In the genomic region with DNA sequence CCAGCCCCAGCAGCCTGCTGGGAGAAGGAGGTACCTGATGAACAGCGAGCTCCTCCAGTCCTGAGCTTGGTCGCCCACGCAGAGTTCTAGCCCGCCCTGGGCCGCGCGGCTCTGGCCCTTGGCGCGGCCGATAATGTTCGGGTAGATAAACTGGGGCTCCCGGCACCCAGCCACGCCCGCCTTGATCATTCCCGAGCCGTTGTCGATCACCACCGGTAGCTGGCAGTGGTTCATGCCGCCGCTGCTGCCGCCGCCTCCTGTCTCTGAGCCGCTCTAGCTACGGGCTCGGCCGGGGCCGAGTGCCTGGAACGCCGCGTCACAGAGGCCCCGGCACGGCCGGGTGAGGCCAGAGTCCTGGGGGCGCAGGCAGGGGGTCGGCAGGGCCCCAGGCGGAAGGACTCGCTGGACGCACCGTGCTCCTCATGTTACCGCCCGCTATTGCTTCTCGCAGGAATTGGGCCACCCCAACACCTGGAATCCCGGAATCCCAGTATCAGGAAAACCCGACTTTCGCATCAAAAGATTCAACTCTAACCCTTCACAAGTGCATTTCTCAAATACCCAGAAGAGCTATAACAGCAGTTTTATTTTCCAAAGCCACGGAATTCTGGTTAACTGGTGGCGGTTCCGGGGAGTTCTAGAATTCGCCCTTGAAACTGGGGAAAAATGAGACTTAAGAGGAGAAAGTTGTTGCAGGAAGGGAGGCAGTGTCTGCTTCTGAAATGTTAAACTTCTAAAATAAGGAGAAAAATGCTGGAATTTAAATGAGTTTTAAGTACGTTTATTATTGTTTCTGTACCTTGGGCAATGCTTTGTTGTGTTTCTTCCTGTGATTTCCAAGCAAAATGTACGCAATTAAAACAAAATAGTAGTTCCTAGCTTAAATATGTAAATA, we compare ENCODE assay signal across 8 cellular contexts. TPM values are rescaled to one million over a fixed set of nuclear protein-coding genes. Genes with fewer than 3 reads are reported as not detected.
DNase-seq lines count a peak whose midpoint lies in the region; ATAC-seq, FAIRE-seq and TF ChIP-seq lines count a peak whose summit lies in the region.

A gene (minus strand): TSS at position 275 of the 895 bp plus-strand sequence. CDS start 41 bp downstream, at position 234.

- H2AFZ ChIP-seq in HCT116 (ENCODE audit: low read depth, low read length, poor library complexity, severe bottlenecking), result peak within 1 kb of the TSS; percentile 70

- H3K4me2 ChIP-seq in HCT116 (ENCODE audit: low read length), result peak within 1 kb of the TSS; percentile 72

- TF ChIP-seq POLR2A in HCT116 (IDR thresholded peaks at IDR 0.05; ENCODE audit: borderline replicate concordance, extremely low read depth, insufficient read depth, insufficient read length), result no peak

- peaks cover 19% of the 10 kb centered on the region for H3K79me2 ChIP-seq in HCT116 (ENCODE audit: insufficient read depth, low read length)

- H3K9me3 ChIP-seq in HCT116 (ENCODE audit: control insufficient read depth in 1 of 2, insufficient read depth in 1 of 2, low read depth in 1 of 2, low read length in 2 of 2), result no peaks in the 10 kb centered on the region
- no peaks in the 10 kb centered on the region for H3K9me3 ChIP-seq in kidney (ENCODE audit: control insufficient read depth in 1 of 2, low read length in 2 of 2)

- peaks cover 0 to under 1% of the 10 kb centered on the region in 2 experiments; a peak in 1 of 4 replicates for H3K36me3 ChIP-seq in HCT116 (ENCODE audit: control insufficient read depth in 1 of 2, insufficient read depth in 2 of 2, low read length in 2 of 2)
- no peaks in the 10 kb centered on the region for H3K36me3 ChIP-seq in kidney (ENCODE audit: control insufficient read depth in 1 of 2, insufficient read depth in 2 of 2, low read length in 2 of 2)

- ATAC-seq in HCT116, result peak; percentile 16

- CTCF ChIA-PET in HCT116 (lab: Charles Lee), result interaction anchor here (0.6 to 0.8 kb wide), 2 partner anchors 165 to 641 kb away, joined by 3 read pairs; no protein-coding TSS in a partner anchor

- in situ Hi-C loops in G401 (cut with HindIII; ENCODE audit: low sequenced_read_pairs), result no loop called here

- intact Hi-C loops in HCT116 (cut with micrococcal nuclease), result loop anchor here (10.0 kb wide), 1 partner anchor 415 kb away; a partner anchor contains a TSS
- intact Hi-C loops in kidney (cut with DNase I), result no loop called here

- no peak for FAIRE-seq in kidney (lab: Jason Lieb, UNC)

- BruUV-seq in HCT116 (replicated peaks; lab: Mats Ljungman, UMichigan), result no TSS peak

- RAD21 ChIA-PET in HCT116 (lab: Charles Lee; ENCODE audit: low non-redundant PET in 1 of 2, low total read pairs in 2 of 2, uncharacterized antibody in 2 of 2, unreplicated experiment in 2 of 2), result interaction anchor here in 1 of 2 experiments (0.6 kb wide), 1 partner anchor 71 kb away, joined by 3 read pairs; no protein-coding TSS in a partner anchor

- H3K27me3 ChIP-seq in HCT116 (ENCODE audit: insufficient read depth, low read length), result no peaks in the 10 kb centered on the region

- DNase-seq in G401 (ENCODE audit: low spot score) (peak; percentile 77), HCT116 (ENCODE audit: low read depth, low spot score) (peak; percentile 35), NCI-H146 (lab: John Stamatoyannopoulos, UW) (peak; percentile 65), cerebellar cortex (ENCODE audit: low spot score) (peak; percentile 74), kidney (peak; percentile 92), NCI-H2196 treated with DMSO at 0.1 percent for 48 hours (lab: John Stamatoyannopoulos, UW; ENCODE audit: unreplicated experiment) (no peak)
- peak; percentile 65 for DNase-seq in activated CD4-positive, CD25-positive, alpha-beta regulatory T cell treated with anti-CD3 and anti-CD28 coated beads, Interleukin-2, amount 50 U/mL, for 72 hours
- DNase-seq in stimulated activated CD4-positive, alpha-beta T cell treated with anti-CD3 and anti-CD28 coated beads, Interleukin-12 subunit alpha, Interleukin-12 subunit beta, amount 100 ng/mL, for 48 hours (ENCODE audit: low read depth in 2 of 3, low spot score in 1 of 3), result peak; percentile 46 to 59 (median 57)

- H3K9me2 ChIP-seq in HCT116 (ENCODE audit: insufficient read depth), result no peaks in the 10 kb centered on the region

- peaks cover 3 to 20% of the 10 kb centered on the region in 2 experiments; a peak in 1 of 4 replicates for H3K4me1 ChIP-seq in HCT116 (ENCODE audit: control insufficient read depth in 1 of 2, insufficient read depth in 2 of 2, low read length in 2 of 2)
- H3K4me1 ChIP-seq in kidney (ENCODE audit: control insufficient read depth in 1 of 2, insufficient read depth in 1 of 2, low read depth in 1 of 2, low read length in 2 of 2), result peaks cover 5 to 8% of the 10 kb centered on the region in 2 donors

- H4K20me1 ChIP-seq in HCT116 (ENCODE audit: insufficient read depth), result no peaks in the 10 kb centered on the region

- POLR2A ChIA-PET in HCT116 (lab: Charles Lee), result interaction anchor here (1.5 kb wide), 1 partner anchor 1100 kb away, joined by 4 read pairs; a partner anchor contains a TSS

- peak within 1 kb of the TSS; percentile 51 to 56 for H3K4me3 ChIP-seq in HCT116 (replicated peaks in 1 of 2; ENCODE audit: low read depth in 1 of 2, low read length in 2 of 2)
- H3K4me3 ChIP-seq in kidney (ENCODE audit: low read length in 2 of 2), result peak within 1 kb of the TSS; percentile 72 to 86

- H3K9ac ChIP-seq in HCT116 (ENCODE audit: low read length), result peak within 1 kb of the TSS; percentile 64
- H3K9ac ChIP-seq in kidney (ENCODE audit: low read length in 2 of 2), result peak within 1 kb of the TSS; percentile 1 to 71

- TF ChIP-seq CTCF in HCT116 (IDR thresholded peaks at IDR 0.05 in 2 of 3, conservative IDR thresholded peaks at IDR 0.05 in 1 of 3; ENCODE audit: borderline replicate concordance in 1 of 3, insufficient read depth in 1 of 3, low read depth in 2 of 3, low read length in 2 of 3), result no peak
- no peak for TF ChIP-seq CTCF in kidney (IDR thresholded peaks at IDR 0.05; ENCODE audit: borderline replicate concordance, extremely low read depth, insufficient read depth)

- H3K27ac ChIP-seq in HCT116 (ENCODE audit: low read depth, low read length), result peak within 1 kb of the TSS; percentile 78
- peak within 1 kb of the TSS; percentile 75 to 82 for H3K27ac ChIP-seq in kidney (ENCODE audit: low read depth in 2 of 2, low read length in 2 of 2)

- TF ChIP-seq RAD21 in HCT116 (IDR thresholded peaks at IDR 0.05; ENCODE audit: low read depth), result no peak

TF ChIP-seq in HCT116, 20 proteins besides CTCF, POLR2A, EP300 and RAD21:
- TF ChIP-seq SRF (IDR thresholded peaks at IDR 0.05; ENCODE audit: low read depth) (no peak), SIN3A (IDR thresholded peaks at IDR 0.05; ENCODE audit: low read depth) (no peak), TCF7L2 (IDR thresholded peaks at IDR 0.05; ENCODE audit: borderline replicate concordance, extremely low read depth, insufficient read depth, insufficient read length) (peak; percentile 11), EZH2phosphoT487 (IDR thresholded peaks at IDR 0.05; ENCODE audit: borderline replicate concordance) (no peak), ZFX (IDR thresholded peaks at IDR 0.05) (peak; percentile 56; the same call in 1 of the 2 replicates), POLR2AphosphoS5 (IDR thresholded peaks at IDR 0.05; ENCODE audit: low read depth, low read length) (peak; percentile 52), EGR1 (IDR thresholded peaks at IDR 0.05; ENCODE audit: low read depth) (no peak), YY1 (IDR thresholded peaks at IDR 0.05; ENCODE audit: extremely low read depth, insufficient replicate concordance, low read depth, low read length) (no peak)
- TF ChIP-seq, protein P1, sequence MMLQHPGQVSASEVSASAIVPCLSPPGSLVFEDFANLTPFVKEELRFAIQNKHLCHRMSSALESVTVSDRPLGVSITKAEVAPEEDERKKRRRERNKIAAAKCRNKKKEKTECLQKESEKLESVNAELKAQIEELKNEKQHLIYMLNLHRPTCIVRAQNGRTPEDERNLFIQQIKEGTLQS (IDR thresholded peaks at IDR 0.05), result no peak
- TF ChIP-seq, protein P2, sequence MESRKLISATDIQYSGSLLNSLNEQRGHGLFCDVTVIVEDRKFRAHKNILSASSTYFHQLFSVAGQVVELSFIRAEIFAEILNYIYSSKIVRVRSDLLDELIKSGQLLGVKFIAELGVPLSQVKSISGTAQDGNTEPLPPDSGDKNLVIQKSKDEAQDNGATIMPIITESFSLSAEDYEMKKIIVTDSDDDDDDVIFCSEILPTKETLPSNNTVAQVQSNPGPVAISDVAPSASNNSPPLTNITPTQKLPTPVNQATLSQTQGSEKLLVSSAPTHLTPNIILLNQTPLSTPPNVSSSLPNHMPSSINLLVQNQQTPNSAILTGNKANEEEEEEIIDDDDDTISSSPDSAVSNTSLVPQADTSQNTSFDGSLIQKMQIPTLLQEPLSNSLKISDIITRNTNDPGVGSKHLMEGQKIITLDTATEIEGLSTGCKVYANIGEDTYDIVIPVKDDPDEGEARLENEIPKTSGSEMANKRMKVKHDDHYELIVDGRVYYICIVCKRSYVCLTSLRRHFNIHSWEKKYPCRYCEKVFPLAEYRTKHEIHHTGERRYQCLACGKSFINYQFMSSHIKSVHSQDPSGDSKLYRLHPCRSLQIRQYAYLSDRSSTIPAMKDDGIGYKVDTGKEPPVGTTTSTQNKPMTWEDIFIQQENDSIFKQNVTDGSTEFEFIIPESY (IDR thresholded peaks at IDR 0.05; ENCODE audit: extremely low read depth, insufficient replicate concordance, low read length), result no peak
- TF ChIP-seq, protein P3, sequence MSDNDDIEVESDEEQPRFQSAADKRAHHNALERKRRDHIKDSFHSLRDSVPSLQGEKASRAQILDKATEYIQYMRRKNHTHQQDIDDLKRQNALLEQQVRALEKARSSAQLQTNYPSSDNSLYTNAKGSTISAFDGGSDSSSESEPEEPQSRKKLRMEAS (IDR thresholded peaks at IDR 0.05), result no peak

RNA-seq across cellular contexts. Expression of the gene that starts here (rescaled TPM):
- 2.7 and 3.8 TPM in 2 replicates for total RNA-seq in G401 (2014; rRNA removed; shearing (Covaris generic))
- 1.2 TPM for total RNA-seq in HCT116 (2021; ENCODE audit: unreplicated experiment)
- polyA plus RNA-seq in HCT116 (2012), result 0.71 and 0.91 TPM in 2 replicates
- 2.9 TPM for total RNA-seq in kidney
- 4.5 TPM for polyA plus RNA-seq in kidney (ENCODE audit: insufficient read depth, low read depth, low replicate concordance)
